ENCODE assay signal across 1 cellular context in genomic region chr9:92962303-92962649, GRCh38.
TF ChIP-seq lines count a peak whose summit lies in the region.

No MANE protein-coding gene starts in this region.

TF ChIP-seq in WTC11, 78 proteins besides CTCF, POLR2A, EP300 and RAD21 (continued from another document):
- TF ChIP-seq AR (CRISPR knock-in tag; IDR thresholded peaks at IDR 0.05) (no peak), MYBL2 (CRISPR knock-in tag; IDR thresholded peaks at IDR 0.05) (no peak)
